19 cellular contexts compared by ENCODE assay signal in the genomic region with DNA sequence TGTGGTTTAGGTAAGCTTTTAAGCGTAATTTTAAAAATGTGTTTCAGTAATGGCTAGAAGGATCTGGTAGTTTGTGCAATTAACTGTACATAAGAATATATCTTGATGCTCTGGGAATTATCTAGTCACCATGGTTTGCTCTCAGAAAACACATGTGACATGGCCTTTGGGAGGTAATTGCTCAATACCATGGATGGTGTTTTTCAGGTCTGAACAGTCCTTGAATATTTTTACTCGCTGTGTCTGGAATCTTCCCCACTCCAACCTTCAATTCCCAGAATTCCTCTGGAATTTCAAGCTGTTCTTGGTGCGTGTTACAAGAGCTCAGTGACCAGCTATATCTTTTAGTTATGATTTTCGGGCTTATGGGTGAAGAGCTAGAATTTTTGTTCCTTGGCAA.
"Had no signal": no experiment of that assay in that cellular context is flagged by ENCODE, and none has a peak within 500 bp of the region (broad histone marks: within the 10 kb centered on the region; RNA-seq: fewer than 3 reads in every experiment).

No MANE protein-coding gene starts in this region.

- H3K36me3 Mint-ChIP-seq: natural killer cell treated with Interleukin-12 subunit alpha and Interleukin-12 subunit beta and Interleukin-15 and Interleukin-18, amount 100 ng/mL, for 72 hours had no signal

- H3K36me3 ChIP-seq: brain microvascular endothelial cell had no signal

- H3K9ac ChIP-seq: parathyroid adenoma had no signal

- ATAC-seq: activated CD8-positive, alpha-beta memory T cell treated with anti-CD3 and anti-CD28 coated beads, Interleukin-2, amount 10 ng/mL, durations not matched to agents 7 days and 5 days; activated T-helper 17 cell treated with anti-CD3 and anti-CD28 coated beads, Interleukin-2, amount 50 U/mL, for 72 hours; left colon; natural killer cell treated with Interleukin-12 subunit alpha and Interleukin-12 subunit beta and Interleukin-15 and Interleukin-18, amount 100 ng/mL, for 72 hours; stimulated activated naive CD8-positive, alpha-beta T cell treated with anti-CD3 and anti-CD28 coated beads, Interleukin-15, amount 100 ng/mL, for 72 hours had no signal

- DNase-seq: activated CD4-positive, alpha-beta memory T cell treated with anti-CD3 and anti-CD28 coated beads, Interleukin-2, amount 10 ng/mL, durations not matched to agents 7 days and 5 days; activated CD4-positive, alpha-beta T cell treated with anti-CD3 and anti-CD28 coated beads for 48 hours; activated CD4-positive, CD25-positive, alpha-beta regulatory T cell; activated CD8-positive, alpha-beta memory T cell treated with anti-CD3 and anti-CD28 coated beads, Interleukin-2, amount 10 ng/mL, durations not matched to agents 7 days and 5 days; activated naive CD4-positive, alpha-beta T cell treated with Interleukin-2 at 50 U/mL for 16 hours; activated naive CD8-positive, alpha-beta T cell treated with anti-CD3 and anti-CD28 coated beads, Interleukin-2, amount 10 ng/mL, durations not matched to agents 7 days and 5 days; activated T-cell treated with anti-CD3 and anti-CD28 coated beads, Interleukin-2, amount 50 U/mL, for 1 hour; brain microvascular endothelial cell; erythroblast; left colon; stimulated activated CD4-positive, alpha-beta T cell treated with anti-CD3 and anti-CD28 coated beads, Interleukin-2, amount 100 ng/mL, for 24 hours; stimulated activated naive CD8-positive, alpha-beta T cell treated with anti-CD3 and anti-CD28 coated beads, Interleukin-15, amount 100 ng/mL, for 72 hours; T1000 had no signal

- H3K9me3 Mint-ChIP-seq: activated CD4-positive, alpha-beta memory T cell treated with anti-CD3 and anti-CD28 coated beads, Interleukin-2, amount 10 ng/mL, durations not matched to agents 7 days and 5 days; activated naive CD8-positive, alpha-beta T cell treated with anti-CD3 and anti-CD28 coated beads, Interleukin-2, amount 10 ng/mL, durations not matched to agents 7 days and 5 days; activated T-helper 17 cell treated with anti-CD3 and anti-CD28 coated beads, Interleukin-2, amount 50 U/mL, for 72 hours; natural killer cell treated with Interleukin-12 subunit alpha and Interleukin-12 subunit beta and Interleukin-15 and Interleukin-18, amount 100 ng/mL, for 72 hours; stimulated activated naive CD8-positive, alpha-beta T cell treated with anti-CD3 and anti-CD28 coated beads, Interleukin-15, amount 100 ng/mL, for 72 hours had no signal

- H3K27ac ChIP-seq: brain microvascular endothelial cell had no signal

- H3K27me3 ChIP-seq: brain microvascular endothelial cell had no signal

- H2AFZ ChIP-seq: parathyroid adenoma had no signal

- H3K4me3 Mint-ChIP-seq: activated CD4-positive, alpha-beta memory T cell treated with anti-CD3 and anti-CD28 coated beads, Interleukin-2, amount 10 ng/mL, durations not matched to agents 7 days and 5 days; activated CD8-positive, alpha-beta memory T cell treated with anti-CD3 and anti-CD28 coated beads, Interleukin-2, amount 10 ng/mL, durations not matched to agents 7 days and 5 days; activated naive CD8-positive, alpha-beta T cell treated with anti-CD3 and anti-CD28 coated beads, Interleukin-2, amount 10 ng/mL, durations not matched to agents 7 days and 5 days; activated T-helper 17 cell treated with anti-CD3 and anti-CD28 coated beads, Interleukin-2, amount 50 U/mL, for 72 hours; mesothelial cell of epicardium; natural killer cell treated with Interleukin-12 subunit alpha and Interleukin-12 subunit beta and Interleukin-15 and Interleukin-18, amount 100 ng/mL, for 72 hours; stimulated activated naive CD8-positive, alpha-beta T cell treated with anti-CD3 and anti-CD28 coated beads, Interleukin-15, amount 100 ng/mL, for 72 hours had no signal

- H3K4me3 ChIP-seq: coronary artery, lung had no signal

- H3K27ac Mint-ChIP-seq: activated CD8-positive, alpha-beta memory T cell treated with anti-CD3 and anti-CD28 coated beads, Interleukin-2, amount 10 ng/mL, durations not matched to agents 7 days and 5 days; activated naive CD8-positive, alpha-beta T cell treated with anti-CD3 and anti-CD28 coated beads, Interleukin-2, amount 10 ng/mL, durations not matched to agents 7 days and 5 days; activated T-helper 17 cell treated with anti-CD3 and anti-CD28 coated beads, Interleukin-2, amount 50 U/mL, for 72 hours; mesothelial cell of epicardium; stimulated activated naive CD8-positive, alpha-beta T cell treated with anti-CD3 and anti-CD28 coated beads, Interleukin-15, amount 100 ng/mL, for 72 hours had no signal

- H3K27me3 Mint-ChIP-seq: activated CD4-positive, alpha-beta memory T cell treated with anti-CD3 and anti-CD28 coated beads, Interleukin-2, amount 10 ng/mL, durations not matched to agents 7 days and 5 days; activated CD8-positive, alpha-beta memory T cell treated with anti-CD3 and anti-CD28 coated beads, Interleukin-2, amount 10 ng/mL, durations not matched to agents 7 days and 5 days; activated naive CD8-positive, alpha-beta T cell treated with anti-CD3 and anti-CD28 coated beads, Interleukin-2, amount 10 ng/mL, durations not matched to agents 7 days and 5 days; activated T-helper 17 cell treated with anti-CD3 and anti-CD28 coated beads, Interleukin-2, amount 50 U/mL, for 72 hours; natural killer cell treated with Interleukin-12 subunit alpha and Interleukin-12 subunit beta and Interleukin-15 and Interleukin-18, amount 100 ng/mL, for 72 hours; stimulated activated naive CD8-positive, alpha-beta T cell treated with anti-CD3 and anti-CD28 coated beads, Interleukin-15, amount 100 ng/mL, for 72 hours had no signal
